ENCODE assay signal across 18 cellular contexts in genomic region chr11:77668760-77669159, GRCh38.
"Had no signal": no experiment of that assay in that cellular context is flagged by ENCODE, and none has a peak within 500 bp of the region (broad histone marks: within the 10 kb centered on the region; RNA-seq: fewer than 3 reads in every experiment).

No MANE protein-coding gene starts in this region.

- DNase-seq: activated CD4-positive, alpha-beta T cell treated with anti-CD3 and anti-CD28 coated beads, Interleukin-2, amount 50 U/mL, for 4 hours; activated CD4-positive, CD25-positive, alpha-beta regulatory T cell treated with anti-CD3 and anti-CD28 coated beads, Interleukin-2, amount 50 U/mL, for 72 hours; activated effector memory CD4-positive, alpha-beta T cell treated with Interleukin-2 at 50 U/mL for 16 hours; activated naive CD8-positive, alpha-beta T cell treated with anti-CD3 and anti-CD28 coated beads for 36 hours; activated T-cell treated with anti-CD3 and anti-CD28 coated beads, Interleukin-2, amount 50 U/mL, for 1 hour; effector memory CD8-positive, alpha-beta T cell; naive thymus-derived CD8-positive, alpha-beta T cell; posterior cingulate gyrus; small intestine; T-helper 9 cell had no signal

- H3K4me3 ChIP-seq: ascending aorta, hepatocyte, lung, right atrium auricular region, tibial nerve had no signal

- H3K4me3 Mint-ChIP-seq: activated naive CD8-positive, alpha-beta T cell treated with anti-CD3 and anti-CD28 coated beads for 36 hours; dendritic cell treated with granulocyte-macrophage colony-stimulating factor and Interleukin-4, amounts not matched to agents 40 ng/mL and 50 ng/mL, for 4 days; effector memory CD8-positive, alpha-beta T cell; naive thymus-derived CD8-positive, alpha-beta T cell; stimulated activated effector memory CD8-positive, alpha-beta T cell treated with anti-CD3 and anti-CD28 coated beads, Interleukin-12 subunit alpha, Interleukin-12 subunit beta, amount 100 ng/mL, for 72 hours had no signal

- H3K27ac Mint-ChIP-seq: activated naive CD8-positive, alpha-beta T cell treated with anti-CD3 and anti-CD28 coated beads for 36 hours; dendritic cell treated with granulocyte-macrophage colony-stimulating factor and Interleukin-4, amounts not matched to agents 40 ng/mL and 50 ng/mL, for 4 days; stimulated activated effector memory CD8-positive, alpha-beta T cell treated with anti-CD3 and anti-CD28 coated beads, Interleukin-12 subunit alpha, Interleukin-12 subunit beta, amount 100 ng/mL, for 72 hours had no signal

- H3K9me3 ChIP-seq: ascending aorta, neutrophil, right atrium auricular region, tibial nerve had no signal

- H2AFZ ChIP-seq: hepatocyte had no signal

- H3K9me3 Mint-ChIP-seq: activated naive CD8-positive, alpha-beta T cell treated with anti-CD3 and anti-CD28 coated beads for 36 hours; dendritic cell treated with granulocyte-macrophage colony-stimulating factor and Interleukin-4, amounts not matched to agents 40 ng/mL and 50 ng/mL, for 4 days; effector memory CD8-positive, alpha-beta T cell; naive thymus-derived CD8-positive, alpha-beta T cell; stimulated activated effector memory CD8-positive, alpha-beta T cell treated with anti-CD3 and anti-CD28 coated beads, Interleukin-12 subunit alpha, Interleukin-12 subunit beta, amount 100 ng/mL, for 72 hours had no signal

- H3K27me3 ChIP-seq: ascending aorta, hepatocyte, neutrophil, right atrium auricular region, tibial nerve had no signal

- H3K4me1 Mint-ChIP-seq: activated naive CD8-positive, alpha-beta T cell treated with anti-CD3 and anti-CD28 coated beads for 36 hours; naive thymus-derived CD8-positive, alpha-beta T cell had no signal

- H3K27me3 Mint-ChIP-seq: activated naive CD8-positive, alpha-beta T cell treated with anti-CD3 and anti-CD28 coated beads for 36 hours; dendritic cell treated with granulocyte-macrophage colony-stimulating factor and Interleukin-4, amounts not matched to agents 40 ng/mL and 50 ng/mL, for 4 days; effector memory CD8-positive, alpha-beta T cell; naive thymus-derived CD8-positive, alpha-beta T cell had no signal

- H3K4me1 ChIP-seq: ascending aorta, right atrium auricular region, tibial nerve had no signal

- H3K4me2 ChIP-seq: hepatocyte had no signal

- H3K79me2 ChIP-seq: hepatocyte had no signal

- H3K27ac ChIP-seq: ascending aorta, neutrophil, right atrium auricular region, tibial nerve had no signal
